Comparison of ENCODE assay signal across 8 cellular contexts in the genomic region with DNA sequence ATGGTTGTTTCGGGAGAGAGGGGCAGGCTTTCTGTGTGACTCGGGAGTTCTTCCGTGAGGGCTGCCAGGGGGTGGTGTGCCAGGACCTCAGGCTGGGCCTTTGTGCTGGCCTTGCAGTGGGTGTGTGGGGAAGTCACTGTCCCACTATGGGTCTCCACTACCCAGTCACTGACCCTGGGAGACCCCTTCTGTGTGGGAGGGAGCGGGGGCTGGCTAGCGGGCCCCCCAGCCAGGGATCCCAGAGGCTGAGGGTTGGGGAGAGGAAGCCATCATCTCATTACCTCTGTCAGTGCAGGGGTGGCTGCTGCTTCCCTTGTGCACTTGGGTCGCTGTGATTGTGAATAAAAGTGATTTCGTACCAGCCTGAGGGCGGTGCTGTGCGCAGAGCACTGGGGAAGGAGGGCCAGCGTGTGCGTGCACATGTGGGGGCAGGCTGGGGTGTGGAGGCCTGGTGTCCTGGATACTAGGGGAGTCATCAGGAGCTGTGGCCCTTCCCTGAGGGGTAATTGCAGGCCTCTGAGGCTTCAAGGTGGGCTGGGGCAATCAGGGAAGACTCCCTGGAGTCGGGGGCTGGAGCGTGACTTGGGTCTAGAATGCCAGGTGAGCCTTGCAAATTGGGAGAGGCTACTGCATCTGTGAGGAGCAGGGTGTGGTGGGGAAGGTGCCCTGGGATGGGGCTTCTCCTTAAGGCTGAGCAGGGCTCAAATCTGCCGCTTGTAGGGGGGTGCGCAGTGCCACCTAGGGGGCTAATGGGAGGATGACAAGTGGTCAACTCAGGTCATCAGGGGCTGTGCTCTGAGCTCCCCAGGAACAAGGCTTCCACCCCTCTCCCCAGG.
DNase-seq lines count a peak whose midpoint lies in the region; ATAC-seq and TF ChIP-seq lines count a peak whose summit lies in the region.

No MANE protein-coding gene starts in this region.

- no peaks in the 10 kb centered on the region for H3K9me3 ChIP-seq in OCI-LY1 (ENCODE audit: low read length)
- H3K9me3 ChIP-seq in right cardiac atrium (ENCODE audit: control insufficient read depth, low read length), result no peaks in the 10 kb centered on the region

- H2AFZ ChIP-seq in OCI-LY1 (ENCODE audit: low read length), result no peak overlapping the region

- H3K27me3 ChIP-seq in GM06990 (replicated peaks; ENCODE audit: control insufficient read depth, insufficient read depth, low read length) (no peaks in the 10 kb centered on the region), H7 (ENCODE audit: control insufficient read depth, insufficient read depth, low read length) (no peaks in the 10 kb centered on the region), OCI-LY1 (ENCODE audit: insufficient read depth, low read length) (peaks cover 9% of the 10 kb centered on the region; the same call in 1 of the 2 replicates), right cardiac atrium (ENCODE audit: control insufficient read depth, insufficient read depth) (no peaks in the 10 kb centered on the region)

- no peaks in the 10 kb centered on the region for H3F3A ChIP-seq in OCI-LY1 (ENCODE audit: insufficient read depth, low read length)

- no peak overlapping the region for H3K4me2 ChIP-seq in OCI-LY1 (ENCODE audit: low read length)

- intact Hi-C loops in right cardiac atrium (cut with DNase I), result no loop called here

- H3K9me2 ChIP-seq in OCI-LY1 (ENCODE audit: low read depth, low read length), result no peaks in the 10 kb centered on the region

- no peak for DNase-seq in GM06990 (ENCODE audit: extremely low read depth, insufficient read length)
- peak; percentile 96 for DNase-seq in H7
- DNase-seq in activated naive CD4-positive, alpha-beta T cell treated with Interleukin-2 at 50 U/mL for 16 hours, result peak; percentile 34
- peak in 1 of 3 donors; percentile 71 for DNase-seq in right cardiac atrium
- peak; percentile 16 for DNase-seq in stimulated activated CD4-positive, alpha-beta T cell treated with anti-CD3 and anti-CD28 coated beads, Interleukin-2, amount 100 ng/mL, for 4 hours (ENCODE audit: low read depth)
- DNase-seq in effector CD4-positive, alpha-beta T cell, result no peak

- H3K36me3 ChIP-seq in GM06990 (ENCODE audit: control insufficient read depth, insufficient read depth, low read length) (no peaks in the 10 kb centered on the region), H7 (replicated peaks; ENCODE audit: control insufficient read depth, insufficient read depth, low read length) (no peaks in the 10 kb centered on the region), OCI-LY1 (ENCODE audit: insufficient read depth, low read length) (no peaks in the 10 kb centered on the region)

- H3K79me2 ChIP-seq in OCI-LY1 (ENCODE audit: insufficient read depth, low read length), result no peaks in the 10 kb centered on the region

- no peaks in the 10 kb centered on the region for H4K20me1 ChIP-seq in OCI-LY1 (ENCODE audit: insufficient read depth, low read length)

- peak; percentile 36 to 54 for ATAC-seq in right cardiac atrium
- no peak for ATAC-seq in GM18867 (IDR thresholded peaks at IDR 0.05; ENCODE audit: unreplicated experiment)

- no peak overlapping the region for H3K27ac ChIP-seq in OCI-LY1 (ENCODE audit: low read depth, low read length, poor library complexity, severe bottlenecking)
- H3K27ac ChIP-seq in right cardiac atrium (ENCODE audit: low read length), result no peak overlapping the region

- peak; percentile 87 for TF ChIP-seq CTCF in GM06990 (IDR thresholded peaks at IDR 0.05; ENCODE audit: insufficient read depth, low read length, poor library complexity, severe bottlenecking)
- TF ChIP-seq CTCF in OCI-LY1 (IDR thresholded peaks at IDR 0.05; ENCODE audit: low read length), result peak; percentile 74

- H3K4me1 ChIP-seq in OCI-LY1 (ENCODE audit: insufficient read depth, low read length, severe bottlenecking), result no peaks in the 10 kb centered on the region
- no peaks in the 10 kb centered on the region for H3K4me1 ChIP-seq in right cardiac atrium (ENCODE audit: control insufficient read depth, insufficient read depth, low read length)

- H3K4me3 ChIP-seq in GM06990 (replicated peaks; ENCODE audit: low read depth, low read length), result no peak overlapping the region
- no peak overlapping the region for H3K4me3 ChIP-seq in H7 (ENCODE audit: insufficient read depth, low read depth, low read length)
- no peak overlapping the region for H3K4me3 ChIP-seq in OCI-LY1 (ENCODE audit: low read depth, low read length, poor library complexity, severe bottlenecking)
- no peak overlapping the region for H3K4me3 ChIP-seq in right cardiac atrium (ENCODE audit: low read length)

- 77% methylated on average over 15 of the region's 15 CpGs for WGBS in right cardiac atrium

- no peak overlapping the region for H3K9ac ChIP-seq in OCI-LY1 (ENCODE audit: low read length)

Comparison
In these comparisons a context has a peak if more than half of its experiments do, and no peak if none do; other contexts are left out.
1. DNase-seq: peak in H7 (single experiment), activated naive CD4-positive, alpha-beta T cell treated with Interleukin-2 at 50 U/mL for 16 hours (single experiment) and stimulated activated CD4-positive, alpha-beta T cell treated with anti-CD3 and anti-CD28 coated beads, Interleukin-2, amount 100 ng/mL, for 4 hours (single experiment); none in GM06990 (single experiment) and effector CD4-positive, alpha-beta T cell (single experiment).